In genomic region chr7:44315504-44315903, GRCh38 we compare ENCODE assay signal across 20 cellular contexts. TPM values are rescaled to one million over a fixed set of nuclear protein-coding genes. Genes with fewer than 3 reads are reported as not detected.
A peak's percentile ranks its signal among the peaks of the same experiment; 100 is the strongest.
DNase-seq lines count a peak whose midpoint lies in the region; ATAC-seq, FAIRE-seq and TF ChIP-seq lines count a peak whose summit lies in the region.
"Had no signal": no experiment of that assay in that cellular context is flagged by ENCODE, and none has a peak within 500 bp of the region (broad histone marks: within the 10 kb centered on the region; RNA-seq: fewer than 3 reads in every experiment).

No MANE protein-coding gene starts in this region.

- FAIRE-seq in G401.6 (lab: Jason Lieb, UNC) (peak; percentile 47), frontal cortex (lab: Jason Lieb, UNC) (peak; percentile 8)
- FAIRE-seq: GM19239, H1 had no signal

- in situ Hi-C loops in gastrocnemius medialis (cut with MboI; ENCODE audit: low sequenced_read_pairs in 4 of 4), result no loop called here

- no peak for ATAC-seq in gastrocnemius medialis
- no peak for ATAC-seq in HG03095 (IDR thresholded peaks at IDR 0.05; ENCODE audit: unreplicated experiment)

- DNase-seq in frontal cortex (ENCODE audit: low spot score in 2 of 2), result no peak
- no peak for DNase-seq in gastrocnemius medialis
- no peak for DNase-seq in activated CD4-positive, alpha-beta T cell treated with anti-CD3 and anti-CD28 coated beads for 1 hour
- DNase-seq in NCI-H146 (lab: John Stamatoyannopoulos, UW), result no peak
- no peak for DNase-seq in stimulated activated CD4-positive, alpha-beta T cell treated with anti-CD3 and anti-CD28 coated beads, Interleukin-4, amount 100 ng/mL, for 4 hours
- DNase-seq: Calu3; CD4-positive, alpha-beta T cell; CD8-positive, alpha-beta memory T cell; DMS53; DMS79 treated with DMSO at 0.1 percent for 48 hours; GM23248; H7; HCEC 1CT had no signal

- H3K9me3 ChIP-seq in gastrocnemius medialis, result no peaks in the 10 kb centered on the region
- H3K9me3 ChIP-seq: BLaER1 had no signal

- no peak for TF ChIP-seq POLR2A in gastrocnemius medialis (IDR thresholded peaks at IDR 0.05)

- no peaks in the 10 kb centered on the region for H3K36me3 ChIP-seq in gastrocnemius medialis
- H3K36me3 ChIP-seq: BLaER1 had no signal

- no peak overlapping the region for H3K4me3 ChIP-seq in gastrocnemius medialis
- H3K4me3 ChIP-seq: BLaER1, GM23248 had no signal

- no peak for TF ChIP-seq CTCF in gastrocnemius medialis (IDR thresholded peaks at IDR 0.05 in 4 of 5, conservative IDR thresholded peaks at IDR 0.05 in 1 of 5)

- intact Hi-C loops in gastrocnemius medialis (cut with DNase I; ENCODE audit: low total_unique reads), result no loop called here

- no peaks in the 10 kb centered on the region for H3K27me3 ChIP-seq in gastrocnemius medialis

- H3K27ac ChIP-seq in gastrocnemius medialis, result peak overlapping the region in 3 of 4 donors; percentile 88 to 94 (median 91)
- H3K27ac ChIP-seq: BLaER1, C4-2B, GM23248 had no signal

- H3K4me1 ChIP-seq in gastrocnemius medialis, result peaks cover 56 to 57% of the 10 kb centered on the region in 2 donors

RNA-seq across cellular contexts. Expression of gene CAMK2B, which starts 9.9 kb away (rescaled TPM):
- total RNA-seq in frontal cortex (99.5 TPM), gastrocnemius medialis (10 to 100 TPM; 35.3 to 64.8 (median 46.0) TPM)
- total RNA-seq: B cell; Calu3; CD4-positive, alpha-beta T cell had no signal
